26 cellular contexts compared by ENCODE assay signal in the genomic region with DNA sequence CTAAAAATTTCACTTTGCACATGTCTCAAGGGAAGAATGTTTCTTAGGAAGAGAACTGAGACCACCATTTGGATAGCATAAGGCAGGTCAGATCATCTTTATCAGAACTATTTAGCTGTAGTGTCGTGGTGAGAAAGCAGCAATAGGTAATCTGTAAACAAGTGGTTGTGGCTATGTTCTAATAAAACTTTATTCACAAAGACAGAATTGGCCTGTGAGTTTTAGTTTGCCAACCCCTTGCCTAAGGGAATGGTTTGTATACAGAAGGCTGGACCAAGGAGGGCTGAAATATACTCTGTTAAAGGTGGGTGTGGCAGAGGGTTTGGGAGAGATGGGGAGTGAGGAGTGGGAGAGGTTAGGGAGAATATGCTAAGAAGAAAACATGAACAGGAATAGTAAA. TPM values are rescaled to one million over a fixed set of nuclear protein-coding genes. Genes with fewer than 3 reads are reported as not detected.
DNase-seq lines count a peak whose midpoint lies in the region; ATAC-seq, FAIRE-seq and TF ChIP-seq lines count a peak whose summit lies in the region.
"Had no signal": no experiment of that assay in that cellular context is flagged by ENCODE, and none has a peak within 500 bp of the region (broad histone marks: within the 10 kb centered on the region; RNA-seq: fewer than 3 reads in every experiment).

No MANE protein-coding gene starts in this region.

- no peaks in the 10 kb centered on the region for H4K20me1 ChIP-seq in GM12878 (ENCODE audit: control insufficient read depth, insufficient read depth)
- H4K20me1 ChIP-seq: BLaER1 had no signal

- H2BK120ac ChIP-seq in neuronal stem cell (ENCODE audit: low read depth, low read length): no peak overlapping the region

- no peak overlapping the region for H4K91ac ChIP-seq in neuronal stem cell (ENCODE audit: low read depth, low read length, poor library complexity)

- no peak overlapping the region for H3K4me3 Mint-ChIP-seq in activated CD8-positive, alpha-beta memory T cell treated with anti-CD3 and anti-CD28 coated beads, Interleukin-2, amount 10 ng/mL, durations not matched to agents 7 days and 5 days
- no peak overlapping the region for H3K4me3 Mint-ChIP-seq in IgD-negative memory B cell
- H3K4me3 Mint-ChIP-seq: activated T-cell treated with anti-CD3 and anti-CD28 coated beads, Interleukin-2, amount 50 U/mL, for 72 hours had no signal

- CTCF ChIA-PET in activated CD8-positive, alpha-beta memory T cell treated with anti-CD3 and anti-CD28 coated beads, Interleukin-2, amount 10 ng/mL, durations not matched to agents 7 days and 5 days (lab: Charles Lee): interaction anchor here (0.9 kb wide), 1 partner anchor 9 kb away, joined by 4 read pairs; no protein-coding TSS in a partner anchor
- CTCF ChIA-PET in GM12878 (lab: Yijun Ruan, JAX): no interaction called here

- peaks cover 21% of the 10 kb centered on the region for H3K4me1 Mint-ChIP-seq in activated CD8-positive, alpha-beta memory T cell treated with anti-CD3 and anti-CD28 coated beads, Interleukin-2, amount 10 ng/mL, durations not matched to agents 7 days and 5 days
- H3K4me1 Mint-ChIP-seq in IgD-negative memory B cell: peaks cover 9 to 14% (median 13%) of the 10 kb centered on the region in 3 donors

- H2AK5ac ChIP-seq in neuronal stem cell (ENCODE audit: low read depth, low read length): no peak overlapping the region

- TF ChIP-seq POLR2A in GM12878 (IDR thresholded peaks at IDR 0.05; ENCODE audit: low read depth, low read length): no peak

- H3K36me3 ChIP-seq in GM12878 (ENCODE audit: control insufficient read depth in 2 of 2, insufficient read depth in 2 of 2, low read length in 1 of 2): peaks cover 6 to 20% of the 10 kb centered on the region in 2 experiments
- H3K36me3 ChIP-seq in neutrophil: peaks cover 29% of the 10 kb centered on the region
- peaks cover 10 to 47% of the 10 kb centered on the region in 2 donors for H3K36me3 ChIP-seq in neuronal stem cell (replicated peaks in 1 of 2; ENCODE audit: control insufficient read depth in 2 of 2, insufficient read depth in 2 of 2, low read length in 2 of 2)

- no TSS peak for BruUV-seq in GM12878 (replicated peaks; lab: Mats Ljungman, UMichigan)

- H3K9ac ChIP-seq in GM12878 (ENCODE audit: control insufficient read depth, insufficient read depth, low read length): no peak overlapping the region
- H3K9ac ChIP-seq in neuronal stem cell (ENCODE audit: low read depth, low read length, poor library complexity): no peak overlapping the region
- H3K9ac ChIP-seq: BLaER1 had no signal

- H3K14ac ChIP-seq in neuronal stem cell (ENCODE audit: low read length): no peak overlapping the region

- H2AFZ ChIP-seq in GM12878 (ENCODE audit: control insufficient read depth, low read depth, low read length) (no peak overlapping the region), neuronal stem cell (ENCODE audit: low read length) (no peak overlapping the region)

- H2BK5ac ChIP-seq in neuronal stem cell (ENCODE audit: low read length): no peak overlapping the region

- POLR2A ChIA-PET in GM12878 (lab: Charles Lee): no interaction called here

- no peaks in the 10 kb centered on the region for H3K79me2 ChIP-seq in GM12878 (ENCODE audit: control insufficient read depth, insufficient read depth, low read length)

- no peak overlapping the region for H3K4ac ChIP-seq in neuronal stem cell (ENCODE audit: low read length)

- no peak for ATAC-seq in activated CD8-positive, alpha-beta memory T cell treated with anti-CD3 and anti-CD28 coated beads, Interleukin-2, amount 10 ng/mL, durations not matched to agents 7 days and 5 days
- no peak for ATAC-seq in GM12878
- ATAC-seq: activated T-cell treated with anti-CD3 and anti-CD28 coated beads, Interleukin-2, amount 50 U/mL, for 72 hours; HCT116; lower lobe of right lung had no signal

- no peak for TF ChIP-seq RAD21 in GM12878 (IDR thresholded peaks at IDR 0.05; ENCODE audit: insufficient read depth, low read depth, low read length)

- RAD21 ChIA-PET in GM12878 (lab: Charles Lee; ENCODE audit: unreplicated experiment): interaction anchor here (1.3 kb wide), 1 partner anchor 12 kb away, joined by 3 read pairs; no protein-coding TSS in a partner anchor

- FAIRE-seq in GM12878 (lab: Jason Lieb, UNC): no peak
- FAIRE-seq: A204.1, G401.6, kidney, pancreas had no signal

- no peak overlapping the region for H3K27ac ChIP-seq in GM12878 (ENCODE audit: control insufficient read depth, insufficient read depth)
- H3K27ac ChIP-seq in neutrophil: peak overlapping the region; percentile 46
- H3K27ac ChIP-seq in neuronal stem cell (replicated peaks; ENCODE audit: low read length): no peak overlapping the region
- H3K27ac ChIP-seq: adrenal gland, BLaER1, esophagus squamous epithelium, lower lobe of right lung, pancreas, right atrium auricular region, SJSA1 had no signal

- SMC1A ChIA-PET in GM12878 (lab: Charles Lee; ENCODE audit: uncharacterized antibody, unreplicated experiment): interaction anchor here (0.8 to 2.3 kb wide), 3 partner anchors 9 to 11 kb away, joined by 3 to 7 read pairs (median 7); a partner anchor contains a TSS

- H3K4me1 ChIP-seq in GM12878 (ENCODE audit: control insufficient read depth, insufficient read depth, low read length) (peaks cover 10% of the 10 kb centered on the region), neutrophil (ENCODE audit: control insufficient read depth in 1 of 2, insufficient read depth in 1 of 2, low read depth in 1 of 2, low read length in 1 of 2) (peaks cover 38 to 39% of the 10 kb centered on the region in 2 experiments), neuronal stem cell (ENCODE audit: control insufficient read depth in 2 of 2, insufficient read depth in 1 of 2, low read depth in 1 of 2, low read length in 2 of 2) (no peaks in the 10 kb centered on the region)
- H3K4me1 ChIP-seq: adrenal gland, lower lobe of right lung, pancreas, right atrium auricular region, SJSA1 had no signal

- H3K4me2 ChIP-seq in GM12878 (ENCODE audit: control insufficient read depth, insufficient read depth) (no peak overlapping the region), neuronal stem cell (ENCODE audit: insufficient read depth, low read length, poor library complexity, severe bottlenecking) (no peak overlapping the region)
- H3K4me2 ChIP-seq: BLaER1 had no signal

- H3K9me3 Mint-ChIP-seq in activated CD8-positive, alpha-beta memory T cell treated with anti-CD3 and anti-CD28 coated beads, Interleukin-2, amount 10 ng/mL, durations not matched to agents 7 days and 5 days (ENCODE audit: low read depth): no peaks in the 10 kb centered on the region
- no peaks in the 10 kb centered on the region for H3K9me3 Mint-ChIP-seq in IgD-negative memory B cell
- H3K9me3 Mint-ChIP-seq: activated T-cell treated with anti-CD3 and anti-CD28 coated beads, Interleukin-2, amount 50 U/mL, for 72 hours had no signal

- H3K27ac Mint-ChIP-seq in activated CD8-positive, alpha-beta memory T cell treated with anti-CD3 and anti-CD28 coated beads, Interleukin-2, amount 10 ng/mL, durations not matched to agents 7 days and 5 days: peak overlapping the region; percentile 29
- H3K27ac Mint-ChIP-seq in IgD-negative memory B cell: peak overlapping the region; percentile 2 to 55 (median 26)

- no peaks in the 10 kb centered on the region for H3K27me3 ChIP-seq in GM12878 (replicated peaks in 1 of 2; ENCODE audit: control insufficient read depth in 2 of 2, insufficient read depth in 2 of 2, low read length in 1 of 2)
- no peaks in the 10 kb centered on the region for H3K27me3 ChIP-seq in neutrophil
- H3K27me3 ChIP-seq in neuronal stem cell (ENCODE audit: control insufficient read depth in 3 of 3, insufficient read depth in 3 of 3, low read depth in 1 of 3, low read length in 3 of 3): no peaks in the 10 kb centered on the region
- H3K27me3 ChIP-seq: adrenal gland, BLaER1, esophagus squamous epithelium, pancreas, right atrium auricular region, SJSA1 had no signal

- H3K23ac ChIP-seq in neuronal stem cell (ENCODE audit: low read depth, low read length, poor library complexity): no peak overlapping the region

- no peak overlapping the region for H4K8ac ChIP-seq in neuronal stem cell (ENCODE audit: low read depth, low read length)

- in situ Hi-C loops in GM12878 (cut with MboI): no loop called here

- H3K4me3 ChIP-seq in GM12878 (no peak overlapping the region), neutrophil (ENCODE audit: low read depth in 1 of 2, low read length in 1 of 2) (no peak overlapping the region), neuronal stem cell (ENCODE audit: low read length in 2 of 2) (no peak overlapping the region)
- H3K4me3 ChIP-seq: adrenal gland, BLaER1, esophagus squamous epithelium, lower lobe of right lung, pancreas, right atrium auricular region, SJSA1 had no signal

- intact Hi-C loops in GM12878 (cut with micrococcal nuclease; ENCODE audit: unreplicated experiment): no loop called here

- TF ChIP-seq CTCF in GM12878 (IDR thresholded peaks at IDR 0.05 in 2 of 3, conservative IDR thresholded peaks at IDR 0.05 in 1 of 3; ENCODE audit: control insufficient read depth in 2 of 3, extremely low read depth in 1 of 3, insufficient read depth in 1 of 3, low read depth in 3 of 3, low read length in 3 of 3) (no peak), neutrophil (IDR thresholded peaks at IDR 0.05) (no peak)

- no peak overlapping the region for H3K18ac ChIP-seq in neuronal stem cell (ENCODE audit: low read length)

- DNase-seq in activated CD8-positive, alpha-beta memory T cell treated with anti-CD3 and anti-CD28 coated beads, Interleukin-2, amount 10 ng/mL, durations not matched to agents 7 days and 5 days: no peak
- DNase-seq in activated CD8-positive, alpha-beta memory T cell treated with anti-CD3 and anti-CD28 coated beads, Interleukin-2, amount 50 U/mL, for 4 hours: no peak
- DNase-seq in GM12878 (ENCODE audit: low read depth, low spot score): no peak
- DNase-seq in neuronal stem cell (ENCODE audit: low spot score): no peak
- DNase-seq in NCI-H82 treated with DMSO at 0.1 percent for 48 hours (lab: John Stamatoyannopoulos, UW; ENCODE audit: unreplicated experiment): no peak
- DNase-seq in GOT3 (lab: John Stamatoyannopoulos, UW): no peak
- DNase-seq: activated T-cell treated with anti-CD3 and anti-CD28 coated beads, Interleukin-2, amount 50 U/mL, for 72 hours; adrenal gland; DMS 273 treated with DMSO at 0.1 percent for 48 hours; effector memory CD4-positive, alpha-beta T cell; esophagus squamous epithelium; kidney; lower lobe of right lung; MM.1S; NCI-H1417 treated with DMSO at 0.1 percent for 48 hours; NCI-H524 treated with DMSO at 0.1 percent for 48 hours; pancreas; stimulated activated CD4-positive, alpha-beta T cell treated with anti-CD3 and anti-CD28 coated beads, Interleukin-12 subunit alpha, Interleukin-12 subunit beta, amount 100 ng/mL, for 4 hours had no signal

- no peaks in the 10 kb centered on the region for H3K9me3 ChIP-seq in GM12878 (replicated peaks; ENCODE audit: control insufficient read depth, insufficient read depth, low read length)
- H3K9me3 ChIP-seq in neutrophil: no peaks in the 10 kb centered on the region
- H3K9me3 ChIP-seq in neuronal stem cell (replicated peaks in 1 of 2; ENCODE audit: control insufficient read depth in 2 of 2, insufficient read depth in 1 of 2, low read depth in 1 of 2, low read length in 2 of 2): no peaks in the 10 kb centered on the region
- H3K9me3 ChIP-seq: adrenal gland, BLaER1, esophagus squamous epithelium, lower lobe of right lung, pancreas, right atrium auricular region, SJSA1 had no signal

- no peak overlapping the region for H2BK12ac ChIP-seq in neuronal stem cell (ENCODE audit: low read length)

- WGBS in GM12878 (ENCODE audit: insufficient coverage, insufficient replicate concordance, low lambda C conversion rate, missing lambda C conversion rate): 100% methylated on average over 1 of the region's 1 CpG
- no CpG with 5 or more reads among the region's 1 CpG for WGBS in neuronal stem cell (ENCODE audit: extremely low coverage in 2 of 2, insufficient read length in 2 of 2, insufficient replicate concordance in 1 of 2), 2 donors

- H3K27me3 Mint-ChIP-seq in activated CD8-positive, alpha-beta memory T cell treated with anti-CD3 and anti-CD28 coated beads, Interleukin-2, amount 10 ng/mL, durations not matched to agents 7 days and 5 days: no peaks in the 10 kb centered on the region
- H3K27me3 Mint-ChIP-seq in IgD-negative memory B cell: no peaks in the 10 kb centered on the region

- H2BK15ac ChIP-seq in neuronal stem cell (ENCODE audit: low read length): no peak overlapping the region

- no peaks in the 10 kb centered on the region for H3K79me1 ChIP-seq in neuronal stem cell (ENCODE audit: low read depth, low read length)

- TF ChIP-seq EP300 in GM12878 (IDR thresholded peaks at IDR 0.05; ENCODE audit: borderline replicate concordance in 1 of 2, control insufficient read depth in 1 of 2, low read depth in 2 of 2, low read length in 2 of 2): no peak

- peaks cover 17% of the 10 kb centered on the region for H3K36me3 Mint-ChIP-seq in activated CD8-positive, alpha-beta memory T cell treated with anti-CD3 and anti-CD28 coated beads, Interleukin-2, amount 10 ng/mL, durations not matched to agents 7 days and 5 days
- peaks cover 8% of the 10 kb centered on the region for H3K36me3 Mint-ChIP-seq in IgD-negative memory B cell

RNA-seq across cellular contexts. Expression of a gene that starts 10.6 kb away (rescaled TPM):
- 100 to 1,000 TPM; 176 to 202 TPM for total RNA-seq in activated CD8-positive, alpha-beta memory T cell treated with anti-CD3 and anti-CD28 coated beads, Interleukin-2, amount 10 ng/mL, durations not matched to agents 7 days and 5 days
- 47.4 TPM for polyA plus RNA-seq in IgD-negative memory B cell
- 1,107 and 1,146 TPM in 2 replicates for total RNA-seq in GM12878 (2013; cell fraction: nucleolus; rRNA removed)
- 136 and 148 TPM in 2 replicates for total RNA-seq in GM12878 (2014; rRNA removed)
- 120 and 124 TPM in 2 replicates for total RNA-seq in GM12878 (2014; rRNA removed; fragmentation: Illumina TruSeq; extraction: Trizol)
- total RNA-seq in GM12878 (2021): 94.0 and 101 TPM in 2 replicates
- 88.5 TPM for polyA plus RNA-seq in GM12878 (2011; ENCODE audit: low read depth)
- 329 and 347 TPM in 2 replicates for polyA plus RNA-seq in GM12878 (2011; rRNA removed)
- polyA plus RNA-seq in GM12878 (2011; cell fraction: cytosol; rRNA removed): 144 and 201 TPM in 2 replicates
- polyA plus RNA-seq in GM12878 (2011; cell fraction: nucleus; rRNA removed): 1,132 and 1,572 TPM in 2 replicates
- 91.1 and 106 TPM in 2 replicates for polyA plus RNA-seq in GM12878 (2012)
- polyA plus RNA-seq in GM12878 (2014; fragmentation: Illumina TruSeq; extraction: Trizol): 143 and 174 TPM in 2 replicates
- 10 to 100 TPM; 35.1 to 48.1 TPM for polyA plus RNA-seq in GM12878 (2014; fragmentation: Nextera tagmentation; extraction: Ambion mirVana)
- 123 and 142 TPM in 2 replicates for polyA plus RNA-seq in GM12878 (2014; rRNA removed)
- 10 to 100 TPM; 70.5 to 70.9 TPM for polyA plus RNA-seq in GM12878 (2016; fragmentation: Nextera tagmentation; extraction: Ambion mirVana)
- 288 and 371 TPM in 2 replicates for polyA minus RNA-seq in GM12878 (2011; rRNA and poly(A)+ RNA removed)
- polyA minus RNA-seq in GM12878 (2011; cell fraction: cytosol; rRNA and poly(A)+ RNA removed): 54.3 and 72.3 TPM in 2 replicates
- polyA minus RNA-seq in GM12878 (2011; cell fraction: nucleus; rRNA and poly(A)+ RNA removed): 322 and 360 TPM in 2 replicates
- polyA plus RNA-seq in neuronal stem cell (2013, experiment 1 of 2): 103 TPM
- 104 TPM for polyA plus RNA-seq in neuronal stem cell (2013, experiment 2 of 2)
